ENCODE assay signal across 8 cellular contexts in genomic region chr6:27478706-27479318, GRCh38. TPM values are rescaled to one million over a fixed set of nuclear protein-coding genes. Genes with fewer than 3 reads are reported as not detected.
DNase-seq lines count a peak whose midpoint lies in the region; ATAC-seq and TF ChIP-seq lines count a peak whose summit lies in the region.

No MANE protein-coding gene starts in this region.

- H3K36me3 ChIP-seq in HUES64 (ENCODE audit: insufficient read depth, low read length) (no peaks in the 10 kb centered on the region), OCI-LY3 (replicated peaks; ENCODE audit: low read depth, low read length) (no peaks in the 10 kb centered on the region), esophagus muscularis mucosa (no peaks in the 10 kb centered on the region), muscle layer of duodenum (ENCODE audit: control insufficient read depth in 1 of 2, insufficient read depth in 2 of 2, low read length in 2 of 2) (no peaks in the 10 kb centered on the region)

- H3K9ac ChIP-seq in HUES64 (ENCODE audit: low read depth, low read length) (peak overlapping the region; percentile 51), OCI-LY3 (ENCODE audit: low read length) (peak overlapping the region; percentile 97)

- no peaks in the 10 kb centered on the region for H3K79me2 ChIP-seq in OCI-LY3 (ENCODE audit: low read length)

- intact Hi-C loops in esophagus muscularis mucosa (cut with DNase I) = loop anchor here (5.0 kb wide), 1 partner anchor 38 kb away; no protein-coding TSS in a partner anchor

- TF ChIP-seq EP300 in esophagus muscularis mucosa (IDR thresholded peaks at IDR 0.05) = no peak

- DNase-seq in D341Med (ENCODE audit: low spot score) (peak; percentile 37), esophagus muscularis mucosa (ENCODE audit: extremely low spot score) (peak; percentile 98)
- DNase-seq in activated T-cell treated with anti-CD3 and anti-CD28 coated beads, Interleukin-2, amount 50 U/mL, for 1 hour = peak; percentile 86
- peak; percentile 73 to 90 for DNase-seq in stimulated activated CD8-positive, alpha-beta memory T cell treated with anti-CD3 and anti-CD28 coated beads, Interleukin-7, amount 100 ng/mL, for 4 hours (ENCODE audit: low read depth in 2 of 2)

- peak overlapping the region; percentile 96 for H2AFZ ChIP-seq in OCI-LY3 (ENCODE audit: low read depth, low read length)

- H3K27me3 ChIP-seq in HUES64 (ENCODE audit: insufficient read depth, low read length) = peaks cover 13% of the 10 kb centered on the region
- H3K27me3 ChIP-seq in OCI-LY3 (ENCODE audit: low read depth, low read length) = no peaks in the 10 kb centered on the region
- H3K27me3 ChIP-seq in esophagus muscularis mucosa = no peaks in the 10 kb centered on the region
- no peaks in the 10 kb centered on the region for H3K27me3 ChIP-seq in muscle layer of duodenum (ENCODE audit: low read depth, low read length)

- ATAC-seq in GM21528 (IDR thresholded peaks at IDR 0.05; ENCODE audit: low FRiP score, unreplicated experiment) = peak; percentile 59

- TF ChIP-seq CTCF in OCI-LY3 (IDR thresholded peaks at IDR 0.05; ENCODE audit: low read depth, low read length) = no peak
- no peak for TF ChIP-seq CTCF in esophagus muscularis mucosa (IDR thresholded peaks at IDR 0.05)

- no peak for TF ChIP-seq POLR2A in esophagus muscularis mucosa (IDR thresholded peaks at IDR 0.05; ENCODE audit: low read depth)

- WGBS in HUES64 = under 1% methylated on average over 28 of the region's 28 CpGs
- under 1% methylated on average over 28 of the region's 28 CpGs for WGBS in esophagus muscularis mucosa

- H3K4me3 ChIP-seq in HUES64 (ENCODE audit: low read length) (peak overlapping the region; percentile 88), OCI-LY3 (ENCODE audit: low read length) (peak overlapping the region; percentile 99), esophagus muscularis mucosa (peak overlapping the region; percentile 76 to 90 (median 81)), muscle layer of duodenum (ENCODE audit: low read depth in 1 of 2, low read length in 2 of 2) (peak overlapping the region; percentile 87 to 93)

- H3K4me2 ChIP-seq in OCI-LY3 (ENCODE audit: low read length) = peak overlapping the region; percentile 97

- no peaks in the 10 kb centered on the region for H4K20me1 ChIP-seq in OCI-LY3 (ENCODE audit: insufficient read depth, low read length)

- peaks cover 8% of the 10 kb centered on the region for H3K4me1 ChIP-seq in HUES64 (ENCODE audit: insufficient read depth, low read length)
- H3K4me1 ChIP-seq in OCI-LY3 (ENCODE audit: low read length) = peaks cover 9% of the 10 kb centered on the region
- peaks cover 13 to 20% (median 17%) of the 10 kb centered on the region in 4 donors for H3K4me1 ChIP-seq in esophagus muscularis mucosa
- H3K4me1 ChIP-seq in muscle layer of duodenum (ENCODE audit: control insufficient read depth in 1 of 2, insufficient read depth in 2 of 2, low read length in 2 of 2) = peaks cover 0 to 9% of the 10 kb centered on the region in 2 donors

- H3K9me3 ChIP-seq in HUES64 (ENCODE audit: insufficient read depth, low read depth, low read length) (no peaks in the 10 kb centered on the region), OCI-LY3 (ENCODE audit: insufficient read depth, low read length) (no peaks in the 10 kb centered on the region), esophagus muscularis mucosa (no peaks in the 10 kb centered on the region), muscle layer of duodenum (ENCODE audit: control insufficient read depth in 1 of 2, low read length in 2 of 2) (no peaks in the 10 kb centered on the region)

- H3K27ac ChIP-seq in HUES64 (ENCODE audit: low read depth, low read length) (no peak overlapping the region; the same call in 1 of the 2 replicates), OCI-LY3 (ENCODE audit: low read length) (peak overlapping the region; percentile 84), esophagus muscularis mucosa (replicated peaks in 1 of 4) (peak overlapping the region; percentile 92 to 98 (median 98)), muscle layer of duodenum (ENCODE audit: low read length) (peak overlapping the region; percentile 98)

RNA-seq across cellular contexts. Expression of gene ZNF184, which starts 5.9 kb away (rescaled TPM):
- polyA plus RNA-seq in HUES64 (2013, experiment 1 of 2) = 7.8 TPM
- polyA plus RNA-seq in HUES64 (2013, experiment 2 of 2) = 8.9 TPM
- 1 to 10 TPM; 3.0 to 6.7 (median 5.9) TPM for total RNA-seq in esophagus muscularis mucosa

Comparison
In these comparisons a context has a peak if more than half of its experiments do, and no peak if none do; other contexts are left out.
1. DNase-seq: peak in every context shown above with its lines; median percentile 98 in esophagus muscularis mucosa; 86 in activated T-cell treated with anti-CD3 and anti-CD28 coated beads, Interleukin-2, amount 50 U/mL, for 1 hour; 82 in stimulated activated CD8-positive, alpha-beta memory T cell treated with anti-CD3 and anti-CD28 coated beads, Interleukin-7, amount 100 ng/mL, for 4 hours; 37 in D341Med.